In genomic region chr16:67150058-67150832, GRCh38 we compare ENCODE assay signal across 8 cellular contexts. TPM values are rescaled to one million over a fixed set of nuclear protein-coding genes. Genes with fewer than 3 reads are reported as not detected.
A peak's percentile ranks its signal among the peaks of the same experiment; 100 is the strongest.
DNase-seq lines count a peak whose midpoint lies in the region; ATAC-seq, FAIRE-seq and TF ChIP-seq lines count a peak whose summit lies in the region.

No MANE protein-coding gene starts in this region.

- WGBS in right lobe of liver (ENCODE audit: insufficient coverage, low coverage, low lambda C conversion rate, missing lambda C conversion rate) = 58% methylated on average over 8 of the region's 92 CpGs

- TF ChIP-seq CTCF in colonic mucosa (IDR thresholded peaks at IDR 0.05) = no peak
- TF ChIP-seq CTCF in right lobe of liver (IDR thresholded peaks at IDR 0.05) = peak in 3 of 4 donors; percentile 3 to 17 (median 7)

- peak; percentile 75 for DNase-seq in GM12891 (ENCODE audit: insufficient read length, low spot score)
- peak; percentile 86 for DNase-seq in SK-N-DZ (ENCODE audit: low spot score)
- DNase-seq in colonic mucosa = peak; percentile 47
- peak in 1 of 3 donors; percentile 60 for DNase-seq in right lobe of liver
- no peak for DNase-seq in NCI-H128 (lab: John Stamatoyannopoulos, UW; ENCODE audit: unreplicated experiment)
- DNase-seq in HPDE6-E6E7 (ENCODE audit: extremely low spot score) = no peak

- H3K36me3 ChIP-seq in colonic mucosa (peaks cover under 1% of the 10 kb centered on the region), right lobe of liver (peaks cover 0 to 34% (median 17%) of the 10 kb centered on the region in 4 donors), stomach smooth muscle (ENCODE audit: control insufficient read depth in 2 of 2, insufficient read depth in 2 of 2, low read length in 2 of 2) (peaks cover 15 to 30% of the 10 kb centered on the region in 2 donors)

- FAIRE-seq in GM12891 (lab: Jason Lieb, UNC) = peak; percentile 26

- H3K27me3 ChIP-seq in colonic mucosa = no peaks in the 10 kb centered on the region
- H3K27me3 ChIP-seq in right lobe of liver = no peaks in the 10 kb centered on the region
- peaks cover 2 to 14% of the 10 kb centered on the region in 2 donors for H3K27me3 ChIP-seq in stomach smooth muscle (ENCODE audit: control insufficient read depth in 1 of 2, insufficient read depth in 2 of 2, low read length in 2 of 2)

- TF ChIP-seq POLR2A in GM12891 (IDR thresholded peaks at IDR 0.05; ENCODE audit: low read depth, low read length) (no peak), right lobe of liver (IDR thresholded peaks at IDR 0.05) (no peak)

- no peaks in the 10 kb centered on the region for H3K9me3 ChIP-seq in colonic mucosa
- no peaks in the 10 kb centered on the region for H3K9me3 ChIP-seq in right lobe of liver
- H3K9me3 ChIP-seq in stomach smooth muscle (ENCODE audit: control insufficient read depth in 2 of 2, low read length in 2 of 2) = no peaks in the 10 kb centered on the region

- H3K4me1 ChIP-seq in colonic mucosa (peaks cover 5% of the 10 kb centered on the region), right lobe of liver (peaks cover 0 to 20% (median 0%) of the 10 kb centered on the region in 4 donors), stomach smooth muscle (ENCODE audit: control insufficient read depth, insufficient read depth, low read length) (peaks cover 20% of the 10 kb centered on the region)

- H3K4me3 ChIP-seq in colonic mucosa (peak overlapping the region; percentile 68), right lobe of liver (peak overlapping the region; percentile 47 to 54 (median 48)), stomach smooth muscle (ENCODE audit: low read length in 2 of 2) (peak overlapping the region; percentile 59 to 77)

- intact Hi-C loops in colonic mucosa (cut with DNase I) (no loop called here), right lobe of liver (cut with DNase I) (loop anchor here (10.0 kb wide), 3 partner anchors 45 to 175 kb away; partner anchors contain the start of gene PHAF1 (in 1 of the 2))

- H3K27ac ChIP-seq in colonic mucosa (peak overlapping the region; percentile 60), right lobe of liver (peak overlapping the region; percentile 26 to 54 (median 40)), stomach smooth muscle (ENCODE audit: low read length) (peak overlapping the region; percentile 81)

- peak overlapping the region; percentile 70 to 71 for H3K9ac ChIP-seq in colonic mucosa (ENCODE audit: low read depth in 2 of 2, low read length in 2 of 2)
- peak overlapping the region; percentile 59 to 76 for H3K9ac ChIP-seq in stomach smooth muscle (ENCODE audit: low read length in 2 of 2)

- peak; percentile 22 for ATAC-seq in HG02623 (IDR thresholded peaks at IDR 0.05; ENCODE audit: unreplicated experiment)
- ATAC-seq in right lobe of liver = peak; percentile 22 to 32 (median 28)

TF ChIP-seq in GM12891, 5 proteins besides CTCF, POLR2A, EP300 and RAD21:
- TF ChIP-seq TAF1 (IDR thresholded peaks at IDR 0.05; ENCODE audit: low read depth, low read length) (no peak), SPI1 (IDR thresholded peaks at IDR 0.05; ENCODE audit: low read depth, low read length) (no peak), PAX5 (IDR thresholded peaks at IDR 0.05; ENCODE audit: insufficient read depth, low read length, severe bottlenecking) (no peak), POU2F2 (IDR thresholded peaks at IDR 0.05; ENCODE audit: low read depth, low read length) (no peak), POLR2AphosphoS5 (IDR thresholded peaks at IDR 0.05; ENCODE audit: low read depth, low read length) (no peak)
TF ChIP-seq in GM12891: peak in this region for 0.

RNA-seq across cellular contexts. Expression of gene B3GNT9, which starts 0.6 kb away (rescaled TPM):
- 3.2 TPM for polyA plus RNA-seq in GM12891 (2012; ENCODE audit: low read depth, missing spikeins)
- 3.3 and 3.9 TPM in 2 replicates for polyA plus RNA-seq in SK-N-DZ (2014; cell fraction: cytosol; rRNA removed)
- 2.7 and 4.0 TPM in 2 replicates for polyA plus RNA-seq in SK-N-DZ (2014; cell fraction: nucleus; rRNA removed)
- 1 to 10 TPM; 4.4 to 4.9 TPM for total RNA-seq in colonic mucosa
- total RNA-seq in right lobe of liver = 1 to 10 TPM in 5 of 6 experiments, under 1 TPM in 1; 0.95 to 3.9 (median 1.7) TPM

RNA-seq across cellular contexts. Expression of gene TRADD, which starts 9.5 kb away (rescaled TPM):
- polyA plus RNA-seq in GM12891 (2012; ENCODE audit: low read depth, missing spikeins) = 17.2 TPM
- polyA plus RNA-seq in SK-N-DZ (2014; cell fraction: cytosol; rRNA removed) = 7.3 and 7.7 TPM in 2 replicates
- 12.7 and 14.7 TPM in 2 replicates for polyA plus RNA-seq in SK-N-DZ (2014; cell fraction: nucleus; rRNA removed)
- total RNA-seq in colonic mucosa (10 to 100 TPM; 27.5 to 37.1 TPM), right lobe of liver (10 to 100 TPM in 4 of 6 experiments, 1 to 10 TPM in 2; 9.5 to 16.3 (median 10.6) TPM)

RNA-seq across cellular contexts. Expression of gene FBXL8, which starts 9.5 kb away (rescaled TPM):
- polyA plus RNA-seq in GM12891 (2012; ENCODE audit: low read depth, missing spikeins) = 6.3 TPM
- polyA plus RNA-seq in SK-N-DZ (2014; cell fraction: cytosol; rRNA removed) = 6.7 and 12.2 TPM in 2 replicates
- 116 and 122 TPM in 2 replicates for polyA plus RNA-seq in SK-N-DZ (2014; cell fraction: nucleus; rRNA removed)
- total RNA-seq in colonic mucosa = 10 to 100 TPM; 12.0 to 27.1 TPM
- 10 to 100 TPM in 4 of 6 experiments, 1 to 10 TPM in 2; 6.1 to 15.0 (median 11.6) TPM for total RNA-seq in right lobe of liver

RNA-seq across cellular contexts. Expression of gene HSF4, which starts 14.3 kb away (rescaled TPM):
- polyA plus RNA-seq in GM12891 (2012; ENCODE audit: low read depth, missing spikeins) = 13.0 TPM
- polyA plus RNA-seq in SK-N-DZ (2014; cell fraction: cytosol; rRNA removed) = 25.4 and 28.6 TPM in 2 replicates
- 838 and 851 TPM in 2 replicates for polyA plus RNA-seq in SK-N-DZ (2014; cell fraction: nucleus; rRNA removed)
- total RNA-seq in colonic mucosa (10 to 100 TPM; 23.6 TPM), right lobe of liver (10 to 100 TPM; 10.4 to 44.1 (median 30.1) TPM)

RNA-seq across cellular contexts. Expression of gene NOL3, which starts 20.1 kb away (rescaled TPM):
- polyA plus RNA-seq in GM12891 (2012; ENCODE audit: low read depth, missing spikeins) = 10.3 TPM
- 25.8 and 26.0 TPM in 2 replicates for polyA plus RNA-seq in SK-N-DZ (2014; cell fraction: cytosol; rRNA removed)
- polyA plus RNA-seq in SK-N-DZ (2014; cell fraction: nucleus; rRNA removed) = 45.7 and 50.1 TPM in 2 replicates
- total RNA-seq in colonic mucosa (10 to 100 TPM; 26.2 to 31.0 TPM), right lobe of liver (10 to 100 TPM; 21.5 to 44.3 (median 28.1) TPM)

Comparison
In these comparisons a context has a peak if more than half of its experiments do, and no peak if none do; other contexts are left out.
1. DNase-seq: peak in GM12891 (single experiment), SK-N-DZ (single experiment) and colonic mucosa (single experiment); none in NCI-H128 (single experiment) and HPDE6-E6E7 (single experiment).
2. Peak in every context shown above with its lines, with median percentiles within 50 percentile points of each other: H3K27ac ChIP-seq and H3K4me3 ChIP-seq.